ENCODE assay signal across 1 cellular context in genomic region chr5:119218830-119219782, GRCh38.
TF ChIP-seq lines count a peak whose summit lies in the region.

No MANE protein-coding gene starts in this region.

TF ChIP-seq in HEK293, 187 proteins besides CTCF, POLR2A, EP300 and RAD21 (continued from another document and continues in another):
- TF ChIP-seq ZNF521 (tag by site-specific recombination; IDR thresholded peaks at IDR 0.05) (no peak), TCF7L2 (IDR thresholded peaks at IDR 0.05; ENCODE audit: borderline replicate concordance, low read depth, low read length) (no peak), ZNF416 (tag by site-specific recombination; IDR thresholded peaks at IDR 0.05) (no peak), KLF8 (tag by site-specific recombination; IDR thresholded peaks at IDR 0.05) (no peak), ZNF24 (tag by site-specific recombination; IDR thresholded peaks at IDR 0.05) (no peak), ZNF707 (tag by site-specific recombination; IDR thresholded peaks at IDR 0.05) (no peak), ZSCAN16 (tag by site-specific recombination; IDR thresholded peaks at IDR 0.05) (no peak), ZNF274 (IDR thresholded peaks at IDR 0.05; ENCODE audit: low read length) (no peak), ZNF274 (tag by site-specific recombination; IDR thresholded peaks at IDR 0.05; ENCODE audit: borderline replicate concordance) (no peak), ZNF404 (tag by site-specific recombination; IDR thresholded peaks at IDR 0.05) (0 out of 2 replicates have a peak, but pooled peaks have one; percentile 59), ZBTB26 (tag by site-specific recombination; optimal IDR thresholded peaks at IDR 0.05) (no peak), ZNF18 (tag by site-specific recombination; IDR thresholded peaks at IDR 0.05) (no peak), ZNF184 (tag by site-specific recombination; IDR thresholded peaks at IDR 0.05) (no peak), ZNF610 (tag by site-specific recombination; IDR thresholded peaks at IDR 0.05; ENCODE audit: borderline replicate concordance) (no peak), ZNF561 (tag by site-specific recombination; IDR thresholded peaks at IDR 0.05; ENCODE audit: borderline replicate concordance) (no peak), ZNF350 (tag by site-specific recombination; IDR thresholded peaks at IDR 0.05) (no peak), ZNF302 (tag by site-specific recombination; IDR thresholded peaks at IDR 0.05; ENCODE audit: low read depth) (no peak), ZNF558 (tag by site-specific recombination; IDR thresholded peaks at IDR 0.05) (peak; percentile 60; the same call in 1 of the 2 replicates), GFI1B (tag by site-specific recombination; IDR thresholded peaks at IDR 0.05) (no peak), PRDM2 (tag by site-specific recombination; IDR thresholded peaks at IDR 0.05; ENCODE audit: borderline replicate concordance) (no peak), REST (tag by site-specific recombination; IDR thresholded peaks at IDR 0.05) (no peak), ZNF621 (tag by site-specific recombination; IDR thresholded peaks at IDR 0.05) (no peak), SP3 (tag by site-specific recombination; IDR thresholded peaks at IDR 0.05) (no peak), GLIS1 (tag by site-specific recombination; IDR thresholded peaks at IDR 0.05) (no peak), ZNF121 (tag by site-specific recombination; IDR thresholded peaks at IDR 0.05) (no peak), SALL2 (tag by site-specific recombination; IDR thresholded peaks at IDR 0.05; ENCODE audit: borderline replicate concordance) (no peak), ZBTB21 (tag by site-specific recombination; IDR thresholded peaks at IDR 0.05) (no peak), KLF16 (tag by site-specific recombination; IDR thresholded peaks at IDR 0.05) (no peak), ZNF112 (tag by site-specific recombination; IDR thresholded peaks at IDR 0.05) (no peak), ZNF488 (tag by site-specific recombination; IDR thresholded peaks at IDR 0.05) (no peak), ZNF280D (tag by site-specific recombination; IDR thresholded peaks at IDR 0.05) (no peak), ZFP41 (tag by site-specific recombination; IDR thresholded peaks at IDR 0.05; ENCODE audit: borderline replicate concordance) (no peak), ZNF114 (tag by site-specific recombination; IDR thresholded peaks at IDR 0.05) (no peak), ZNF518A (tag by site-specific recombination; conservative IDR thresholded peaks at IDR 0.05; ENCODE audit: low read depth) (peak; percentile 83), ZFP37 (tag by site-specific recombination; IDR thresholded peaks at IDR 0.05) (peak; percentile 41; the same call in 1 of the 2 replicates), MEIS1 (CRISPR knock-in tag; IDR thresholded peaks at IDR 0.05; ENCODE audit: borderline replicate concordance) (no peak), ZNF571 (tag by site-specific recombination; IDR thresholded peaks at IDR 0.05) (no peak)
